22 cellular contexts compared by ENCODE assay signal in the genomic region with DNA sequence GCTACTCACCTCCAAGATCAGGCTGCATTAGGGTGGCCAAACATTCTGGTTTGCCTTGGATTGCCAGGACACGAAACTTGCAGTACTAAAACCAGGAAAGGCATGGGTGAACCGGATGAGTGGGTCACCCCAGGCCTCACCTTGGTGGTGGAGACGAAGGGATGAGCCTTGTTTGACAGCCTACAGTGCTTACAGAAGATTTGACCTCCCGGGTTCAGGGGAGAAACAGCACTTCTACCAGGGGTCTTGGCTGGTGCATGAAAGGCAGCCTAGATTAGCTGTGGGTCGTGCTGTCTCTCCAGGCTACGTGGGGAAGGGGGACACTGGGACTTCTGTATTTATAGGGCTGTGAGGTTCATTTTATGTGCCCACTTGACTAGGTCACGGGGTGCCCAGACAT.
DNase-seq lines count a peak whose midpoint lies in the region; ATAC-seq, FAIRE-seq and TF ChIP-seq lines count a peak whose summit lies in the region.
"Had no signal": no experiment of that assay in that cellular context is flagged by ENCODE, and none has a peak within 500 bp of the region (broad histone marks: within the 10 kb centered on the region; RNA-seq: fewer than 3 reads in every experiment).

No MANE protein-coding gene starts in this region.

- peaks cover 3% of the 10 kb centered on the region for H3K27me3 ChIP-seq in endodermal cell (ENCODE audit: control insufficient read depth, insufficient read depth, low read length, poor library complexity, severe bottlenecking)
- no peaks in the 10 kb centered on the region for H3K27me3 ChIP-seq in neural progenitor cell
- H3K27me3 ChIP-seq in MG63: no peaks in the 10 kb centered on the region
- H3K27me3 ChIP-seq: BE2C, BLaER1 had no signal

- WGBS in endodermal cell (ENCODE audit: insufficient coverage in 1 of 2, insufficient read length in 1 of 2), 2 experiments: 87 to 90% methylated on average over 6 to 7 of the region's 7 CpGs

- no peak overlapping the region for H3K27ac Mint-ChIP-seq in endodermal cell
- peak overlapping the region; percentile 33 for H3K27ac Mint-ChIP-seq in neural progenitor cell
- H3K27ac Mint-ChIP-seq: CD14-positive monocyte; CD4-positive, alpha-beta memory T cell; CD4-positive, CD25-positive, alpha-beta regulatory T cell; CD8-positive, alpha-beta memory T cell had no signal

- H3K9ac ChIP-seq in endodermal cell (ENCODE audit: extremely low read depth, low read length, poor library complexity, severe bottlenecking): no peak overlapping the region
- no peak overlapping the region for H3K9ac ChIP-seq in neural progenitor cell
- H3K9ac ChIP-seq: BLaER1 had no signal

- ATAC-seq in GM18867 (IDR thresholded peaks at IDR 0.05; ENCODE audit: unreplicated experiment): no peak

- no peaks in the 10 kb centered on the region for H3K79me2 ChIP-seq in neural progenitor cell (ENCODE audit: low read depth)

- H3K36me3 ChIP-seq in endodermal cell (ENCODE audit: control insufficient read depth, insufficient read depth, low read length): no peaks in the 10 kb centered on the region
- H3K36me3 ChIP-seq in neural progenitor cell: no peaks in the 10 kb centered on the region
- H3K36me3 ChIP-seq in MG63: no peaks in the 10 kb centered on the region
- H3K36me3 ChIP-seq: BE2C, BLaER1 had no signal

- H3K4me1 ChIP-seq in endodermal cell (ENCODE audit: control insufficient read depth, insufficient read depth, low read length): no peaks in the 10 kb centered on the region
- peaks cover 17% of the 10 kb centered on the region for H3K4me1 ChIP-seq in neural progenitor cell
- H3K4me1 ChIP-seq: BE2C, BLaER1 had no signal

- no peak overlapping the region for H2AFZ ChIP-seq in neural progenitor cell (replicated peaks)

- H3K27ac ChIP-seq in coronary artery: no peak overlapping the region
- H3K27ac ChIP-seq in endodermal cell (ENCODE audit: low read depth, low read length): no peak overlapping the region
- no peak overlapping the region for H3K27ac ChIP-seq in neural progenitor cell
- H3K27ac ChIP-seq: BLaER1 had no signal

- H3K9me3 Mint-ChIP-seq in endodermal cell: no peaks in the 10 kb centered on the region
- H3K9me3 Mint-ChIP-seq in neural progenitor cell: peaks cover 4% of the 10 kb centered on the region
- H3K9me3 Mint-ChIP-seq: CD4-positive, CD25-positive, alpha-beta regulatory T cell had no signal

- H3K4me2 ChIP-seq in neural progenitor cell: no peak overlapping the region
- H3K4me2 ChIP-seq: BLaER1 had no signal

- peaks cover 20% of the 10 kb centered on the region for H3F3A ChIP-seq in neural progenitor cell (ENCODE audit: low read depth)

- H4K20me1 ChIP-seq in neural progenitor cell (ENCODE audit: low read depth): peaks cover 4% of the 10 kb centered on the region
- H4K20me1 ChIP-seq: BLaER1 had no signal

- DNase-seq in coronary artery (ENCODE audit: low spot score): peak; percentile 35
- DNase-seq in endodermal cell: peak; percentile 17
- DNase-seq in neural progenitor cell (ENCODE audit: low spot score): no peak
- no peak for DNase-seq in MG63
- no peak for DNase-seq in frontal cortex (ENCODE audit: low spot score in 2 of 2)
- DNase-seq: 8988T; ACHN; BE2C; C1 segment of cervical spinal cord; CD4-positive, alpha-beta memory T cell; CD4-positive, CD25-positive, alpha-beta regulatory T cell; CD8-positive, alpha-beta memory T cell; COR-L47; DMS79 treated with DMSO at 0.1 percent for 48 hours; GF-D8 had no signal

- no peaks in the 10 kb centered on the region for H3K9me3 ChIP-seq in endodermal cell (ENCODE audit: control insufficient read depth, low read length)
- H3K9me3 ChIP-seq in neural progenitor cell (ENCODE audit: low read depth): no peaks in the 10 kb centered on the region
- H3K9me3 ChIP-seq in MG63: no peaks in the 10 kb centered on the region
- H3K9me3 ChIP-seq: BE2C, BLaER1 had no signal

- H3K4me3 Mint-ChIP-seq in endodermal cell: no peak overlapping the region
- no peak overlapping the region for H3K4me3 Mint-ChIP-seq in neural progenitor cell
- H3K4me3 Mint-ChIP-seq: CD14-positive monocyte; CD4-positive, alpha-beta memory T cell; CD4-positive, CD25-positive, alpha-beta regulatory T cell; CD8-positive, alpha-beta memory T cell had no signal

- H3K4me3 ChIP-seq in coronary artery (no peak overlapping the region), endodermal cell (ENCODE audit: low read length) (no peak overlapping the region), neural progenitor cell (no peak overlapping the region), MG63 (no peak overlapping the region)
- H3K4me3 ChIP-seq: BLaER1 had no signal

- H3K27me3 Mint-ChIP-seq in endodermal cell (ENCODE audit: insufficient read depth): peaks cover 3% of the 10 kb centered on the region
- H3K27me3 Mint-ChIP-seq in neural progenitor cell (ENCODE audit: insufficient read depth, low read depth): peaks cover 11% of the 10 kb centered on the region

- H3K4me1 Mint-ChIP-seq in endodermal cell (peaks cover 4% of the 10 kb centered on the region), neural progenitor cell (peaks cover 24% of the 10 kb centered on the region)
- H3K4me1 Mint-ChIP-seq: CD14-positive monocyte; CD4-positive, alpha-beta memory T cell; CD4-positive, CD25-positive, alpha-beta regulatory T cell; CD8-positive, alpha-beta memory T cell had no signal

- FAIRE-seq in frontal cortex (lab: Jason Lieb, UNC): no peak
- FAIRE-seq: A204.1, G401.6, GM12891, GM19239 had no signal

- H3K36me3 Mint-ChIP-seq in endodermal cell (ENCODE audit: low read depth) (no peaks in the 10 kb centered on the region), neural progenitor cell (no peaks in the 10 kb centered on the region)
- H3K36me3 Mint-ChIP-seq: CD14-positive monocyte; CD4-positive, alpha-beta memory T cell; CD4-positive, CD25-positive, alpha-beta regulatory T cell; CD8-positive, alpha-beta memory T cell had no signal

- TF ChIP-seq CTCF in coronary artery (IDR thresholded peaks at IDR 0.05): no peak
- TF ChIP-seq CTCF in endodermal cell (conservative IDR thresholded peaks at IDR 0.05): no peak
- TF ChIP-seq CTCF in neural progenitor cell (IDR thresholded peaks at IDR 0.05): no peak

Comparison
In these comparisons a context has a peak if more than half of its experiments do, and no peak if none do; other contexts are left out.
1. DNase-seq: peak in coronary artery (single experiment) and endodermal cell (single experiment); none in neural progenitor cell (single experiment), MG63 (single experiment) and frontal cortex (0 of 2).